ENCODE assay signal across 20 cellular contexts in the genomic region with DNA sequence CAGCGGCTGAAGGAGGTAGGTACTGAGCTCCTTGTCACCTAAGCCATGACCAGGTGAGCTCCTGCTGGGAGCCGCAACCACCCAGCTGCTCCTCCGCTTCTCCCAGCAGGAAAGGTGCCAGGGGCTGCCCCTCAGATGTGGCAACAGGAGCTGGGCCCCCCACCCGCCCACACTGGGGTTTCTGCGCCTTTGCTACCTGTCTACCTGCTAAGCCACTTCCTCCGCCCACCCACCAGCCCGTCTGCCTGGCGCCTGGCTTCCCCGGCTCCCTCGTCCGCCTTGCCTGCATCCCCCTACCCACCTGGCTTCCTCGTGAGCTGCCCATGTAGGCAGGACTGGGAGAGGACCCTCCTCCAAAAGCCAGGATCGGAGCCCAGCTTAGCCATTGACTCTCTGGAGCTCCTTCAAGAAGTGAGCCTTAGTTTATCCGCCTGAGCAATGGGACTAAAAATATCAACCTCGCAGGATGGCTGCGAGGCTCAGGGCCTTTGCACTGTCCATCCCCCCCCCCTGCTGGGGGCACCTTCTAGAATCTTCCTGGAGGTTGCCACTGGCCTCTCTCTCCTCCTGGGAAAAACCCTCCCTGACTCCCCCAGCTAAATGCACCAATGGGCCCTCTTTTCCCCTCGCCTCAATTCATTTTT. TPM values are rescaled to one million over a fixed set of nuclear protein-coding genes. Genes with fewer than 3 reads are reported as not detected.
DNase-seq lines count a peak whose midpoint lies in the region; ATAC-seq and TF ChIP-seq lines count a peak whose summit lies in the region.
"Had no signal": no experiment of that assay in that cellular context is flagged by ENCODE, and none has a peak within 500 bp of the region (broad histone marks: within the 10 kb centered on the region; RNA-seq: fewer than 3 reads in every experiment).

No MANE protein-coding gene starts in this region.

- no peaks in the 10 kb centered on the region for H3K9me3 Mint-ChIP-seq in activated naive CD8-positive, alpha-beta T cell treated with anti-CD3 and anti-CD28 coated beads, Interleukin-2, amount 50 U/mL, for 24 hours
- H3K9me3 Mint-ChIP-seq: mesothelial cell of epicardium had no signal

- TF ChIP-seq POLR2A in thyroid gland (IDR thresholded peaks at IDR 0.05): no peak

- no peak overlapping the region for H3K4me3 ChIP-seq in thyroid gland (replicated peaks in 1 of 3)
- H3K4me3 ChIP-seq: BLaER1, coronary artery, heart left ventricle, ovary, Peyer's patch, upper lobe of right lung had no signal

- H3K4me3 Mint-ChIP-seq in T-helper 17 cell: peak overlapping the region; percentile 65
- H3K4me3 Mint-ChIP-seq in activated naive CD8-positive, alpha-beta T cell treated with anti-CD3 and anti-CD28 coated beads, Interleukin-2, amount 50 U/mL, for 24 hours: no peak overlapping the region
- H3K4me3 Mint-ChIP-seq: mesothelial cell of epicardium had no signal

- intact Hi-C loops in thyroid gland (cut with DNase I): loop anchor here (10.0 kb wide), 1 partner anchor 46 kb away; no protein-coding TSS in a partner anchor

- H3K27me3 ChIP-seq in thyroid gland: no peaks in the 10 kb centered on the region
- H3K27me3 ChIP-seq: BLaER1, heart left ventricle, ovary, Peyer's patch, upper lobe of right lung had no signal

- TF ChIP-seq CTCF in thyroid gland (IDR thresholded peaks at IDR 0.05): no peak

- ATAC-seq in T-helper 17 cell (peak; percentile 25), HG03196 (IDR thresholded peaks at IDR 0.05; ENCODE audit: unreplicated experiment) (no peak)
- ATAC-seq in activated naive CD8-positive, alpha-beta T cell treated with anti-CD3 and anti-CD28 coated beads, Interleukin-2, amount 50 U/mL, for 24 hours: no peak
- ATAC-seq: esophagus mucosa, heart left ventricle, upper lobe of right lung had no signal

- H3K36me3 Mint-ChIP-seq in T-helper 17 cell (ENCODE audit: low read depth): no peaks in the 10 kb centered on the region
- no peaks in the 10 kb centered on the region for H3K36me3 Mint-ChIP-seq in activated naive CD8-positive, alpha-beta T cell treated with anti-CD3 and anti-CD28 coated beads, Interleukin-2, amount 50 U/mL, for 24 hours (ENCODE audit: low read depth)
- H3K36me3 Mint-ChIP-seq: mesothelial cell of epicardium had no signal

- H3K4me1 Mint-ChIP-seq in T-helper 17 cell: peaks cover 30% of the 10 kb centered on the region
- peaks cover 23% of the 10 kb centered on the region for H3K4me1 Mint-ChIP-seq in activated naive CD8-positive, alpha-beta T cell treated with anti-CD3 and anti-CD28 coated beads, Interleukin-2, amount 50 U/mL, for 24 hours

- no peaks in the 10 kb centered on the region for H3K36me3 ChIP-seq in thyroid gland
- H3K36me3 ChIP-seq: BLaER1, heart left ventricle, ovary, Peyer's patch, upper lobe of right lung had no signal

- DNase-seq in T-helper 17 cell (peak in 1 of 3 donors; percentile 29), activated T-cell treated with anti-CD3 and anti-CD28 coated beads for 1 hour (ENCODE audit: low read depth) (peak; percentile 23), thyroid gland (no peak), DMS 273 (lab: John Stamatoyannopoulos, UW; ENCODE audit: unreplicated experiment) (no peak), NCI-H2171 treated with DMSO at 0.1 percent for 48 hours (lab: John Stamatoyannopoulos, UW) (no peak)
- peak; percentile 47 for DNase-seq in activated naive CD8-positive, alpha-beta T cell treated with anti-CD3 and anti-CD28 coated beads, Interleukin-2, amount 50 U/mL, for 24 hours
- peak; percentile 18 for DNase-seq in stimulated activated CD8-positive, alpha-beta memory T cell treated with anti-CD3 and anti-CD28 coated beads, Interleukin-12 subunit alpha, Interleukin-12 subunit beta, amount 100 ng/mL, for 1 hour (ENCODE audit: low read depth)
- DNase-seq: anterior cingulate cortex, HCEC 1CT, heart left ventricle, NCI-H146, NCI-H510A treated with DMSO at 0.1 percent for 48 hours, ovary, Peyer's patch, upper lobe of right lung had no signal

- H3K27ac ChIP-seq in thyroid gland: no peak overlapping the region
- H3K27ac ChIP-seq: BLaER1, coronary artery, heart left ventricle, ovary, Peyer's patch, upper lobe of right lung had no signal

- H3K27ac Mint-ChIP-seq in T-helper 17 cell: peak overlapping the region; percentile 94
- no peak overlapping the region for H3K27ac Mint-ChIP-seq in activated naive CD8-positive, alpha-beta T cell treated with anti-CD3 and anti-CD28 coated beads, Interleukin-2, amount 50 U/mL, for 24 hours
- H3K27ac Mint-ChIP-seq: mesothelial cell of epicardium had no signal

- no peaks in the 10 kb centered on the region for H3K27me3 Mint-ChIP-seq in T-helper 17 cell
- H3K27me3 Mint-ChIP-seq in activated naive CD8-positive, alpha-beta T cell treated with anti-CD3 and anti-CD28 coated beads, Interleukin-2, amount 50 U/mL, for 24 hours: peaks cover 24% of the 10 kb centered on the region

- H3K9me3 ChIP-seq in T-helper 17 cell (ENCODE audit: control insufficient read depth, low read length, poor library complexity, severe bottlenecking) (no peaks in the 10 kb centered on the region), thyroid gland (no peaks in the 10 kb centered on the region)
- H3K9me3 ChIP-seq: BLaER1, heart left ventricle, ovary, Peyer's patch, upper lobe of right lung had no signal

- 88 to 96% methylated on average over 16 to 17 of the region's 17 CpGs for WGBS in thyroid gland, 2 donors

- peaks cover 0 to 8% of the 10 kb centered on the region in 2 donors for H3K4me1 ChIP-seq in thyroid gland
- H3K4me1 ChIP-seq: BLaER1 had no signal

RNA-seq across cellular contexts. Expression of gene KLF2, which starts 55.8 kb away (rescaled TPM):
- total RNA-seq in T-helper 17 cell (100 to 1,000 TPM; 465 to 578 TPM), thyroid gland (10 to 100 TPM in 3 of 4 donors, 1 to 10 TPM in 1; 9.1 to 15.9 (median 14.0) TPM)

Comparison
In these comparisons a context has a peak if more than half of its experiments do, and no peak if none do; other contexts are left out.
1. DNase-seq: peak in activated T-cell treated with anti-CD3 and anti-CD28 coated beads for 1 hour (single experiment), activated naive CD8-positive, alpha-beta T cell treated with anti-CD3 and anti-CD28 coated beads, Interleukin-2, amount 50 U/mL, for 24 hours (single experiment) and stimulated activated CD8-positive, alpha-beta memory T cell treated with anti-CD3 and anti-CD28 coated beads, Interleukin-12 subunit alpha, Interleukin-12 subunit beta, amount 100 ng/mL, for 1 hour (single experiment); none in thyroid gland (0 of 2), DMS 273 (single experiment) and NCI-H2171 treated with DMSO at 0.1 percent for 48 hours (single experiment).
2. RNA of gene KLF2, which starts 55.8 kb away (total RNA-seq): 465 to 578 TPM in T-helper 17 cell; 9.1 to 15.9 TPM in thyroid gland; every median in the first group is over 10 times any median in the second.